ENCODE assay signal across 33 cellular contexts in the genomic region with DNA sequence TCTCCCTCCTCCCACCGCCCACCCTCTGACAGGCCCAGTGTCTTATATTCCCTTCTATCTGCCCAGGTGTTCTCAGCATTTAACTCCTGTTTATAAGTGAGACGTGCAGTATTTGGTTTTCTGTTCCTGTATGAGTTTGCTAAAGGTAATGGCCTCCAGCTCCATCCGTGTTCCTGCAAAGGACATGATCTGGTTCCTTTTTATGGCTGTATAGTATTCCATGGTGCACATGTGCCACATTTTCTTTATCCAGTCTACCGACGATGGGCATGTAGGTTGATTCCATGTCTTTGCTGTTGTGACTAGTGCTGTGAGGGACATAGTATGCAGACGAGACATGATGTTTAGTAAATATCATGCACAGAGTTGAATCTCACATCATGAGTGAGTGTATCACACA. TPM values are rescaled to one million over a fixed set of nuclear protein-coding genes. Genes with fewer than 3 reads are reported as not detected.
"Had no signal": no experiment of that assay in that cellular context is flagged by ENCODE, and none has a peak within 500 bp of the region (broad histone marks: within the 10 kb centered on the region; RNA-seq: fewer than 3 reads in every experiment).

No MANE protein-coding gene starts in this region.

- H3K9me3 Mint-ChIP-seq: stimulated activated effector memory CD8-positive, alpha-beta T cell treated with anti-CD3 and anti-CD28 coated beads, Interleukin-12 subunit alpha, Interleukin-12 subunit beta, amount 100 ng/mL, for 72 hours; stimulated activated memory B cell treated with anti-CD40 and anti-IgM and Interleukin-4, amounts not matched to agents 10 μg/mL and 1 μg/mL and 100 μg/mL, for 72 hours; stimulated activated naive B cell treated with anti-CD40 and anti-IgM and Interleukin-4, amounts not matched to agents 10 μg/mL and 1 μg/mL and 100 μg/mL, for 72 hours; stimulated activated naive CD8-positive, alpha-beta T cell treated with anti-CD3 and anti-CD28 coated beads, Interleukin-15, amount 100 ng/mL, for 72 hours; stimulated activated naive CD8-positive, alpha-beta T cell treated with anti-CD3 and anti-CD28 coated beads, Interleukin-15, Interleukin-2, amounts not matched to agents 100 ng/mL and 50 ng/mL, for 24 hours; type B pancreatic cell had no signal

- H3K27ac Mint-ChIP-seq: stimulated activated effector memory CD8-positive, alpha-beta T cell treated with anti-CD3 and anti-CD28 coated beads, Interleukin-12 subunit alpha, Interleukin-12 subunit beta, amount 100 ng/mL, for 72 hours; stimulated activated memory B cell treated with anti-CD40 and anti-IgM and Interleukin-4, amounts not matched to agents 10 μg/mL and 1 μg/mL and 100 μg/mL, for 72 hours; stimulated activated naive B cell treated with anti-CD40 and anti-IgM and Interleukin-4, amounts not matched to agents 10 μg/mL and 1 μg/mL and 100 μg/mL, for 72 hours; stimulated activated naive CD8-positive, alpha-beta T cell treated with anti-CD3 and anti-CD28 coated beads, Interleukin-15, amount 100 ng/mL, for 72 hours; stimulated activated naive CD8-positive, alpha-beta T cell treated with anti-CD3 and anti-CD28 coated beads, Interleukin-15, Interleukin-2, amounts not matched to agents 100 ng/mL and 50 ng/mL, for 24 hours; type B pancreatic cell had no signal

- H3K4me1 ChIP-seq: stomach, suprapubic skin, testis, thyroid gland, tibial artery, tibial nerve, upper lobe of left lung, upper lobe of right lung, uterus, vagina had no signal

- H3K4me3 ChIP-seq: stomach, suprapubic skin, testis, thoracic aorta, thyroid gland, tibial artery, tibial nerve, transverse colon, upper lobe of left lung, upper lobe of right lung, uterus, vagina had no signal

- FAIRE-seq: urothelium cell line had no signal

- H3K4me3 Mint-ChIP-seq: stimulated activated effector memory CD8-positive, alpha-beta T cell treated with anti-CD3 and anti-CD28 coated beads, Interleukin-12 subunit alpha, Interleukin-12 subunit beta, amount 100 ng/mL, for 72 hours; stimulated activated memory B cell treated with anti-CD40 and anti-IgM and Interleukin-4, amounts not matched to agents 10 μg/mL and 1 μg/mL and 100 μg/mL, for 72 hours; stimulated activated naive B cell treated with anti-CD40 and anti-IgM and Interleukin-4, amounts not matched to agents 10 μg/mL and 1 μg/mL and 100 μg/mL, for 72 hours; stimulated activated naive CD8-positive, alpha-beta T cell treated with anti-CD3 and anti-CD28 coated beads, Interleukin-15, amount 100 ng/mL, for 72 hours; stimulated activated naive CD8-positive, alpha-beta T cell treated with anti-CD3 and anti-CD28 coated beads, Interleukin-15, Interleukin-2, amounts not matched to agents 100 ng/mL and 50 ng/mL, for 24 hours; type B pancreatic cell had no signal

- DNase-seq: stimulated activated CD4-positive, alpha-beta T cell treated with anti-CD3 and anti-CD28 coated beads, Interleukin-2, amount 100 ng/mL, for 48 hours; stimulated activated CD4-positive, alpha-beta T cell treated with anti-CD3 and anti-CD28 coated beads, Interleukin-4, amount 100 ng/mL, for 1 hour; stimulated activated CD4-positive, alpha-beta T cell treated with anti-CD3 and anti-CD28 coated beads, Interleukin-4, amount 100 ng/mL, for 24 hours; stimulated activated CD4-positive, alpha-beta T cell treated with anti-CD3 and anti-CD28 coated beads, Interleukin-4, amount 100 ng/mL, for 4 hours; stimulated activated CD8-positive, alpha-beta memory T cell treated with anti-CD3 and anti-CD28 coated beads, Interleukin-4, amount 100 ng/mL, for 48 hours; stimulated activated naive B cell treated with anti-CD40 and anti-IgM and Interleukin-4, amounts not matched to agents 10 μg/mL and 1 μg/mL and 100 μg/mL, for 72 hours; stimulated activated naive CD4-positive, alpha-beta T cell; stimulated activated naive CD4-positive, alpha-beta T cell treated with Interleukin-2 at 50 U/mL for 16 hours; stimulated activated naive CD8-positive, alpha-beta T cell treated with anti-CD3 and anti-CD28 coated beads, Interleukin-15, amount 100 ng/mL, for 72 hours; stimulated activated naive CD8-positive, alpha-beta T cell treated with anti-CD3 and anti-CD28 coated beads, Interleukin-15, Interleukin-2, amounts not matched to agents 100 U/mL and 50 U/mL, for 24 hours; stomach; substantia nigra; testis; thyroid gland; tibial artery; transverse colon; trophoblast cell; upper lobe of right lung; uterus had no signal

- H3K27me3 ChIP-seq: testis, thyroid gland, upper lobe of left lung, uterus, vagina had no signal

- H3K36me3 ChIP-seq: stomach, suprapubic skin, thoracic aorta, thyroid gland, tibial artery, tibial nerve, transverse colon, upper lobe of left lung, upper lobe of right lung, uterus, vagina had no signal

- H3K36me3 Mint-ChIP-seq: stimulated activated effector memory CD8-positive, alpha-beta T cell treated with anti-CD3 and anti-CD28 coated beads, Interleukin-12 subunit alpha, Interleukin-12 subunit beta, amount 100 ng/mL, for 72 hours; stimulated activated memory B cell treated with anti-CD40 and anti-IgM and Interleukin-4, amounts not matched to agents 10 μg/mL and 1 μg/mL and 100 μg/mL, for 72 hours; stimulated activated naive B cell treated with anti-CD40 and anti-IgM and Interleukin-4, amounts not matched to agents 10 μg/mL and 1 μg/mL and 100 μg/mL, for 72 hours; type B pancreatic cell had no signal

- H3K9me3 ChIP-seq: stomach, suprapubic skin, testis, thoracic aorta, thyroid gland, tibial artery, transverse colon, upper lobe of left lung, upper lobe of right lung, uterus, vagina had no signal

- H3K4me1 Mint-ChIP-seq: stimulated activated effector memory CD8-positive, alpha-beta T cell treated with anti-CD3 and anti-CD28 coated beads, Interleukin-12 subunit alpha, Interleukin-12 subunit beta, amount 100 ng/mL, for 72 hours; stimulated activated memory B cell treated with anti-CD40 and anti-IgM and Interleukin-4, amounts not matched to agents 10 μg/mL and 1 μg/mL and 100 μg/mL, for 72 hours; stimulated activated naive CD8-positive, alpha-beta T cell treated with anti-CD3 and anti-CD28 coated beads, Interleukin-15, amount 100 ng/mL, for 72 hours had no signal

- H3K27ac ChIP-seq: stomach, suprapubic skin, testis, thoracic aorta, thyroid gland, tibial artery, tibial nerve, transverse colon, upper lobe of left lung, upper lobe of right lung, uterus, vagina had no signal

- ATAC-seq: stimulated activated memory B cell treated with anti-CD40 and anti-IgM and Interleukin-4, amounts not matched to agents 10 μg/mL and 1 μg/mL and 100 μg/mL, for 72 hours; stimulated activated naive B cell treated with anti-CD40 and anti-IgM and Interleukin-4, amounts not matched to agents 10 μg/mL and 1 μg/mL and 100 μg/mL, for 72 hours; stimulated activated naive CD8-positive, alpha-beta T cell treated with anti-CD3 and anti-CD28 coated beads, Interleukin-15, amount 100 ng/mL, for 72 hours; stimulated activated naive CD8-positive, alpha-beta T cell treated with anti-CD3 and anti-CD28 coated beads, Interleukin-15, Interleukin-2, amounts not matched to agents 100 U/mL and 50 U/mL, for 24 hours; upper lobe of right lung had no signal

RNA-seq across cellular contexts. Expression of gene SLC6A19, which starts 7.0 kb away (rescaled TPM):
- total RNA-seq: subcutaneous adipose tissue, thoracic aorta, thyroid gland, upper lobe of right lung, ureter, urinary bladder, vagina had no signal
- polyA plus RNA-seq: urinary bladder had no signal

RNA-seq across cellular contexts. Expression of gene SLC6A18, which starts 30.8 kb away (rescaled TPM):
- total RNA-seq: stomach, subcutaneous adipose tissue, suprapubic skin, temporal lobe, thoracic aorta, thyroid gland, tibial nerve, transverse colon, upper lobe of left lung, upper lobe of right lung, ureter, urinary bladder, uterus, vagina had no signal
- polyA plus RNA-seq: stomach, urinary bladder had no signal
